ENCODE assay signal across 11 cellular contexts in genomic region chrX:150688911-150689451, GRCh38. TPM values are rescaled to one million over a fixed set of nuclear protein-coding genes. Genes with fewer than 3 reads are reported as not detected.
DNase-seq lines count a peak whose midpoint lies in the region; ATAC-seq and TF ChIP-seq lines count a peak whose summit lies in the region.
"Had no signal": no experiment of that assay in that cellular context is flagged by ENCODE, and none has a peak within 500 bp of the region (broad histone marks: within the 10 kb centered on the region; RNA-seq: fewer than 3 reads in every experiment).

No MANE protein-coding gene starts in this region.

- H3K9me3 ChIP-seq in RWPE2 (ENCODE audit: severe bottlenecking) = peaks cover 4% of the 10 kb centered on the region
- H3K9me3 ChIP-seq: gastrocnemius medialis had no signal

- no peak overlapping the region for H3K27ac Mint-ChIP-seq in activated CD4-positive, alpha-beta memory T cell treated with anti-CD3 and anti-CD28 coated beads for 36 hours
- H3K27ac Mint-ChIP-seq in activated CD4-positive, alpha-beta memory T cell treated with anti-CD3 and anti-CD28 coated beads, Interleukin-2, amount 10 ng/mL, durations not matched to agents 7 days and 5 days = no peak overlapping the region
- H3K27ac Mint-ChIP-seq: nephron had no signal

- H3K9me3 Mint-ChIP-seq in activated CD4-positive, alpha-beta memory T cell treated with anti-CD3 and anti-CD28 coated beads for 36 hours = no peaks in the 10 kb centered on the region
- no peaks in the 10 kb centered on the region for H3K9me3 Mint-ChIP-seq in activated CD4-positive, alpha-beta memory T cell treated with anti-CD3 and anti-CD28 coated beads, Interleukin-2, amount 10 ng/mL, durations not matched to agents 7 days and 5 days

- no peak for TF ChIP-seq CTCF in RWPE2 (IDR thresholded peaks at IDR 0.05; ENCODE audit: poor library complexity, severe bottlenecking)

- peaks cover 36% of the 10 kb centered on the region for H3K4me1 Mint-ChIP-seq in activated CD4-positive, alpha-beta memory T cell treated with anti-CD3 and anti-CD28 coated beads for 36 hours (ENCODE audit: low read depth)
- H3K4me1 Mint-ChIP-seq in activated CD4-positive, alpha-beta memory T cell treated with anti-CD3 and anti-CD28 coated beads, Interleukin-2, amount 10 ng/mL, durations not matched to agents 7 days and 5 days = peaks cover 36% of the 10 kb centered on the region

- H3K4me3 ChIP-seq in RWPE2 (ENCODE audit: severe bottlenecking) = no peak overlapping the region
- H3K4me3 ChIP-seq: gastrocnemius medialis had no signal

- peaks cover 5% of the 10 kb centered on the region for H3K36me3 Mint-ChIP-seq in activated CD4-positive, alpha-beta memory T cell treated with anti-CD3 and anti-CD28 coated beads for 36 hours
- peaks cover 11% of the 10 kb centered on the region for H3K36me3 Mint-ChIP-seq in activated CD4-positive, alpha-beta memory T cell treated with anti-CD3 and anti-CD28 coated beads, Interleukin-2, amount 10 ng/mL, durations not matched to agents 7 days and 5 days (ENCODE audit: low read depth)

- H3K4me3 Mint-ChIP-seq in activated CD4-positive, alpha-beta memory T cell treated with anti-CD3 and anti-CD28 coated beads for 36 hours = no peak overlapping the region
- H3K4me3 Mint-ChIP-seq in activated CD4-positive, alpha-beta memory T cell treated with anti-CD3 and anti-CD28 coated beads, Interleukin-2, amount 10 ng/mL, durations not matched to agents 7 days and 5 days = no peak overlapping the region
- H3K4me3 Mint-ChIP-seq: nephron had no signal

- H3K36me3 ChIP-seq in RWPE2 (ENCODE audit: low read depth) = no peaks in the 10 kb centered on the region
- H3K36me3 ChIP-seq: gastrocnemius medialis had no signal

- POLR2A ChIA-PET in activated CD4-positive, alpha-beta memory T cell treated with anti-CD3 and anti-CD28 coated beads for 36 hours (lab: Charles Lee) = no interaction called here
- POLR2A ChIA-PET in activated CD4-positive, alpha-beta memory T cell treated with anti-CD3 and anti-CD28 coated beads, Interleukin-2, amount 10 ng/mL, durations not matched to agents 7 days and 5 days (lab: Charles Lee) = no interaction called here

- CTCF ChIA-PET in activated CD4-positive, alpha-beta memory T cell treated with anti-CD3 and anti-CD28 coated beads for 36 hours (lab: Charles Lee) = interaction anchor here (1.0 to 1.9 kb wide), 2 partner anchors 14 to 29 kb away, joined by 5 to 7 read pairs; no protein-coding TSS in a partner anchor
- CTCF ChIA-PET in activated CD4-positive, alpha-beta memory T cell treated with anti-CD3 and anti-CD28 coated beads, Interleukin-2, amount 10 ng/mL, durations not matched to agents 7 days and 5 days (lab: Charles Lee) = no interaction called here

- H3K27me3 ChIP-seq in RWPE2 (ENCODE audit: insufficient read depth, poor library complexity, severe bottlenecking) = no peaks in the 10 kb centered on the region
- H3K27me3 ChIP-seq: gastrocnemius medialis had no signal

- no peaks in the 10 kb centered on the region for H3K27me3 Mint-ChIP-seq in activated CD4-positive, alpha-beta memory T cell treated with anti-CD3 and anti-CD28 coated beads for 36 hours
- no peaks in the 10 kb centered on the region for H3K27me3 Mint-ChIP-seq in activated CD4-positive, alpha-beta memory T cell treated with anti-CD3 and anti-CD28 coated beads, Interleukin-2, amount 10 ng/mL, durations not matched to agents 7 days and 5 days

- H3K27ac ChIP-seq in RWPE2 (ENCODE audit: poor library complexity, severe bottlenecking) = peak overlapping the region; percentile 97
- H3K27ac ChIP-seq: gastrocnemius medialis had no signal

- ATAC-seq in RWPE2 (ENCODE audit: low read depth) (peak; percentile 79), GM18909 (IDR thresholded peaks at IDR 0.05; ENCODE audit: poor library complexity, unreplicated experiment) (no peak)
- ATAC-seq: gastrocnemius medialis, Right ventricle myocardium inferior had no signal

- peak; percentile 22 for DNase-seq in activated CD4-positive, alpha-beta memory T cell treated with anti-CD3 and anti-CD28 coated beads for 36 hours
- no peak for DNase-seq in activated CD4-positive, alpha-beta memory T cell treated with anti-CD3 and anti-CD28 coated beads, Interleukin-2, amount 10 ng/mL, durations not matched to agents 7 days and 5 days
- DNase-seq in RWPE2 (ENCODE audit: low spot score) = peak; percentile 58
- peak; percentile 89 for DNase-seq in fibroblast of gingiva (ENCODE audit: low read depth)
- DNase-seq in stromal cell of bone marrow (ENCODE audit: low read depth) = peak; percentile 33
- no peak for DNase-seq in activated CD4-positive, alpha-beta T cell treated with anti-CD3 and anti-CD28 coated beads for 1 hour
- DNase-seq in NOMO-1 (lab: John Stamatoyannopoulos, UW; ENCODE audit: unreplicated experiment in 2 of 2) = no peak
- DNase-seq: gastrocnemius medialis had no signal

- intact Hi-C loops in activated CD4-positive, alpha-beta memory T cell treated with anti-CD3 and anti-CD28 coated beads for 36 hours (cut with micrococcal nuclease) = no loop called here

- peaks cover 16% of the 10 kb centered on the region for H3K4me1 ChIP-seq in RWPE2 (ENCODE audit: insufficient read depth, poor library complexity, severe bottlenecking)

RNA-seq across cellular contexts. Expression of gene MTMR1, which starts 4.2 kb away (rescaled TPM):
- 10 to 100 TPM; 43.2 to 44.4 TPM for total RNA-seq in activated CD4-positive, alpha-beta memory T cell treated with anti-CD3 and anti-CD28 coated beads for 36 hours
- 10 to 100 TPM; 38.1 to 43.0 TPM for total RNA-seq in activated CD4-positive, alpha-beta memory T cell treated with anti-CD3 and anti-CD28 coated beads, Interleukin-2, amount 10 ng/mL, durations not matched to agents 7 days and 5 days

Comparison
In these comparisons a context has a peak if more than half of its experiments do, and no peak if none do; other contexts are left out.
1. DNase-seq: peak in activated CD4-positive, alpha-beta memory T cell treated with anti-CD3 and anti-CD28 coated beads for 36 hours (single experiment), RWPE2 (single experiment), fibroblast of gingiva (single experiment) and stromal cell of bone marrow (single experiment); none in activated CD4-positive, alpha-beta memory T cell treated with anti-CD3 and anti-CD28 coated beads, Interleukin-2, amount 10 ng/mL, durations not matched to agents 7 days and 5 days (single experiment), activated CD4-positive, alpha-beta T cell treated with anti-CD3 and anti-CD28 coated beads for 1 hour (single experiment) and NOMO-1 (0 of 2).